ENCODE assay signal across 9 cellular contexts in genomic region chr19:15280915-15281683, GRCh38. TPM values are rescaled to one million over a fixed set of nuclear protein-coding genes. Genes with fewer than 3 reads are reported as not detected.
DNase-seq lines count a peak whose midpoint lies in the region; ATAC-seq and TF ChIP-seq lines count a peak whose summit lies in the region.
"Had no signal": no experiment of that assay in that cellular context is flagged by ENCODE, and none has a peak within 500 bp of the region (broad histone marks: within the 10 kb centered on the region; RNA-seq: fewer than 3 reads in every experiment).

No MANE protein-coding gene starts in this region.

- H3K4me3 ChIP-seq in cardiac muscle cell, result no peak overlapping the region
- no peak overlapping the region for H3K4me3 ChIP-seq in trophoblast cell (ENCODE audit: low read depth, low read length)

- H3K9ac ChIP-seq in trophoblast cell (ENCODE audit: low read length), result no peak overlapping the region

- peaks cover 14% of the 10 kb centered on the region for H3K79me1 ChIP-seq in trophoblast cell (ENCODE audit: low read length)

- no peaks in the 10 kb centered on the region for H3K9me3 Mint-ChIP-seq in activated naive CD4-positive, alpha-beta T cell treated with anti-CD3 and anti-CD28 coated beads, Interleukin-2, amount 50 U/mL, for 72 hours
- H3K9me3 Mint-ChIP-seq: T-helper 1 cell treated with Interleukin-12 subunit alpha and Interleukin-12 subunit beta and Interleukin-4 antibody, amounts not matched to agents 30 μg/mL and 1 μg/mL, for 36 hours had no signal

- peak overlapping the region; percentile 30 for H4K8ac ChIP-seq in trophoblast cell (ENCODE audit: low read depth, low read length)

- no peak overlapping the region for H2BK120ac ChIP-seq in trophoblast cell (ENCODE audit: insufficient read depth, low read length, poor library complexity)

- no peaks in the 10 kb centered on the region for H3K36me3 Mint-ChIP-seq in activated naive CD4-positive, alpha-beta T cell treated with anti-CD3 and anti-CD28 coated beads, Interleukin-2, amount 50 U/mL, for 72 hours

- no peak overlapping the region for H2AK5ac ChIP-seq in trophoblast cell (ENCODE audit: low read length)

- H3K9me3 ChIP-seq in cardiac muscle cell (ENCODE audit: low read depth), result no peaks in the 10 kb centered on the region
- H3K9me3 ChIP-seq in trophoblast cell (ENCODE audit: insufficient read depth, low read depth, low read length), result peaks cover 2% of the 10 kb centered on the region

- no CpG with 5 or more reads among the region's 12 CpGs for WGBS in trophoblast cell (ENCODE audit: extremely low coverage, insufficient coverage, insufficient read length)

- H3K27ac Mint-ChIP-seq in activated naive CD4-positive, alpha-beta T cell treated with anti-CD3 and anti-CD28 coated beads, Interleukin-2, amount 50 U/mL, for 72 hours, result peak overlapping the region; percentile 82 to 84
- H3K27ac Mint-ChIP-seq: T-helper 1 cell treated with Interleukin-12 subunit alpha and Interleukin-12 subunit beta and Interleukin-4 antibody, amounts not matched to agents 30 μg/mL and 1 μg/mL, for 36 hours had no signal

- H4K91ac ChIP-seq in trophoblast cell (ENCODE audit: low read depth, low read length), result peak overlapping the region; percentile 48

- H2BK5ac ChIP-seq in trophoblast cell (ENCODE audit: low read depth, low read length, poor library complexity), result peak overlapping the region; percentile 47

- H3K27me3 ChIP-seq in cardiac muscle cell (no peaks in the 10 kb centered on the region), trophoblast cell (ENCODE audit: insufficient read depth, low read length) (no peaks in the 10 kb centered on the region)

- peak overlapping the region; percentile 41 for H3K18ac ChIP-seq in trophoblast cell (ENCODE audit: low read length)

- H3K36me3 ChIP-seq in cardiac muscle cell (no peaks in the 10 kb centered on the region), trophoblast cell (ENCODE audit: control insufficient read depth in 1 of 2, insufficient read depth in 2 of 2, low read length in 2 of 2) (peaks cover 0 to 8% of the 10 kb centered on the region in 2 experiments)

- H4K12ac ChIP-seq in trophoblast cell (ENCODE audit: low read depth, low read length), result no peak overlapping the region

- H3K27ac ChIP-seq in cardiac muscle cell, result peak overlapping the region; percentile 85
- peak overlapping the region; percentile 35 for H3K27ac ChIP-seq in trophoblast cell (ENCODE audit: low read depth, low read length)

- ATAC-seq in activated naive CD4-positive, alpha-beta T cell treated with anti-CD3 and anti-CD28 coated beads, Interleukin-2, amount 50 U/mL, for 72 hours, result no peak
- ATAC-seq in GM21723 (IDR thresholded peaks at IDR 0.05; ENCODE audit: unreplicated experiment), result no peak
- no peak for ATAC-seq in GM18517 (IDR thresholded peaks at IDR 0.05; ENCODE audit: unreplicated experiment)

- H3K4me1 ChIP-seq in cardiac muscle cell (ENCODE audit: low read depth) (peaks cover 65% of the 10 kb centered on the region), trophoblast cell (ENCODE audit: control insufficient read depth in 1 of 2, insufficient read depth in 2 of 2, low read length in 2 of 2) (peaks cover 50 to 60% of the 10 kb centered on the region in 2 experiments)

- H3K14ac ChIP-seq in trophoblast cell (ENCODE audit: low read length), result peak overlapping the region; percentile 46

- no peak overlapping the region for H2AFZ ChIP-seq in trophoblast cell (ENCODE audit: insufficient read depth, low read length, poor library complexity)

- peaks cover 57% of the 10 kb centered on the region for H3K79me2 ChIP-seq in trophoblast cell (ENCODE audit: control insufficient read depth, insufficient read depth, low read length, poor library complexity)

- peak; percentile 29 for TF ChIP-seq CTCF in cardiac muscle cell (IDR thresholded peaks at IDR 0.05; ENCODE audit: low read depth, low read length)
- no peak for TF ChIP-seq CTCF in GM20000 (IDR thresholded peaks at IDR 0.05; ENCODE audit: extremely low read depth, missing control alignments)

- no peak overlapping the region for H2BK12ac ChIP-seq in trophoblast cell (ENCODE audit: low read length)

- H3K4me2 ChIP-seq in trophoblast cell (ENCODE audit: low read length), result no peak overlapping the region

- DNase-seq in Daoy (ENCODE audit: low read depth) (peak; percentile 75), NCI-H1694 treated with DMSO at 0.1 percent for 48 hours (lab: John Stamatoyannopoulos, UW) (peak; percentile 86), cardiac muscle cell (ENCODE audit: low read depth in 1 of 2, low spot score in 1 of 2) (peak in 1 of 2 donors; percentile 91), trophoblast cell (peak; percentile 95 to 99), GM20000 (ENCODE audit: low spot score) (no peak)
- no peak for DNase-seq in activated naive CD4-positive, alpha-beta T cell treated with anti-CD3 and anti-CD28 coated beads, Interleukin-2, amount 50 U/mL, for 72 hours (ENCODE audit: low spot score in 2 of 2)

- H3K23ac ChIP-seq in trophoblast cell (ENCODE audit: low read length), result no peak overlapping the region

- peak overlapping the region; percentile 77 for H3K4ac ChIP-seq in trophoblast cell (ENCODE audit: low read depth, low read length)

RNA-seq across cellular contexts. Expression of gene EPHX3, which starts 48.9 kb away (rescaled TPM):
- 0.11 TPM in 1 of 2 replicates, not detected in the other for total RNA-seq in Daoy (2014; rRNA removed; shearing (Covaris generic))
- under 1 TPM in 1 of 2 donors, not detected in 1; 0.27 TPM for total RNA-seq in activated naive CD4-positive, alpha-beta T cell treated with anti-CD3 and anti-CD28 coated beads, Interleukin-2, amount 50 U/mL, for 72 hours
- total RNA-seq in cardiac muscle cell, result 0.70 and 1.9 TPM in 2 replicates
- 4.0 and 4.6 TPM in 2 replicates for polyA plus RNA-seq in cardiac muscle cell
- 4.4 and 4.7 TPM in 2 replicates for polyA plus RNA-seq in trophoblast cell (2013)

RNA-seq across cellular contexts. Expression of gene BRD4, which starts 51.2 kb away (rescaled TPM):
- total RNA-seq in Daoy (2014; rRNA removed; shearing (Covaris generic)), result 11.1 and 12.1 TPM in 2 replicates
- total RNA-seq in activated naive CD4-positive, alpha-beta T cell treated with anti-CD3 and anti-CD28 coated beads, Interleukin-2, amount 50 U/mL, for 72 hours, result 100 to 1,000 TPM; 108 to 114 TPM
- 25.9 and 42.5 TPM in 2 replicates for total RNA-seq in cardiac muscle cell
- 86.1 and 109 TPM in 2 replicates for polyA plus RNA-seq in cardiac muscle cell
- polyA plus RNA-seq in trophoblast cell (2013), result 188 and 191 TPM in 2 replicates

Comparison
In these comparisons a context has a peak if more than half of its experiments do, and no peak if none do; other contexts are left out.
1. DNase-seq: peak in Daoy (single experiment), NCI-H1694 treated with DMSO at 0.1 percent for 48 hours (single experiment) and trophoblast cell (2 of 2); none in activated naive CD4-positive, alpha-beta T cell treated with anti-CD3 and anti-CD28 coated beads, Interleukin-2, amount 50 U/mL, for 72 hours (0 of 2) and GM20000 (single experiment).